8 cellular contexts compared by ENCODE assay signal in genomic region chr19:18152817-18153554, GRCh38. TPM values are rescaled to one million over a fixed set of nuclear protein-coding genes. Genes with fewer than 3 reads are reported as not detected.
DNase-seq lines count a peak whose midpoint lies in the region; ATAC-seq and TF ChIP-seq lines count a peak whose summit lies in the region.

TSS of gene PIK3R2 (plus strand) at chr19:18153163. CDS start at chr19:18155880, 2,717 bp downstream.

- H3K36me3 ChIP-seq in stomach: peaks cover 0 to 32% (median 20%) of the 10 kb centered on the region in 4 donors

- intact Hi-C loops in stomach (cut with DNase I; ENCODE audit: low total_unique reads): no loop called here

- H3K27me3 Mint-ChIP-seq in neural crest cell (ENCODE audit: low read depth): no peaks in the 10 kb centered on the region

- no peak for TF ChIP-seq EP300 in stomach (IDR thresholded peaks at IDR 0.05)

- 0 to 1% (median 0%) methylated on average over 38 to 86 of the region's 86 CpGs for WGBS in stomach, 5 donors

- H3K9me3 Mint-ChIP-seq in neural crest cell: no peaks in the 10 kb centered on the region

- H3K4me3 ChIP-seq in NB4 (ENCODE audit: low read depth, low read length) (peak within 1 kb of the TSS; percentile 67), stomach (peak within 1 kb of the TSS; percentile 71 to 91 (median 84))

- H3K36me3 Mint-ChIP-seq in neural crest cell (ENCODE audit: low read depth): no peaks in the 10 kb centered on the region

- H3K27ac Mint-ChIP-seq in neural crest cell (ENCODE audit: unreplicated experiment): peak within 1 kb of the TSS; percentile 99

- H3K9me3 ChIP-seq in stomach: no peaks in the 10 kb centered on the region

- no peak for TF ChIP-seq CTCF in NB4 (IDR thresholded peaks at IDR 0.05; ENCODE audit: low read depth, low read length)
- no peak for TF ChIP-seq CTCF in foreskin keratinocyte (conservative IDR thresholded peaks at IDR 0.05)
- TF ChIP-seq CTCF in neural crest cell (conservative IDR thresholded peaks at IDR 0.05): no peak
- TF ChIP-seq CTCF in stomach (IDR thresholded peaks at IDR 0.05): no peak

- H3K27me3 ChIP-seq in foreskin keratinocyte (no peaks in the 10 kb centered on the region), stomach (no peaks in the 10 kb centered on the region)

- peaks cover 31% of the 10 kb centered on the region for H3K4me1 Mint-ChIP-seq in neural crest cell

- ATAC-seq in HG02571 (IDR thresholded peaks at IDR 0.05; ENCODE audit: unreplicated experiment) (peak; percentile 61), foreskin keratinocyte (peak; percentile 86)

- no peaks in the 10 kb centered on the region for H3K4me1 ChIP-seq in foreskin keratinocyte
- H3K4me1 ChIP-seq in stomach: peaks cover 47 to 61% (median 57%) of the 10 kb centered on the region in 4 donors

- peak; percentile 100 for DNase-seq in GM03348 (ENCODE audit: low spot score)
- peak; percentile 96 for DNase-seq in NB4 (ENCODE audit: low read depth)
- DNase-seq in SK-N-DZ (ENCODE audit: low spot score): peak; percentile 98
- peak; percentile 99 for DNase-seq in activated naive CD4-positive, alpha-beta T cell treated with Interleukin-2 at 50 U/mL for 16 hours
- DNase-seq in foreskin keratinocyte: peak; percentile 89 to 95
- DNase-seq in neural crest cell (ENCODE audit: low read depth, low spot score): peak; percentile 100
- peak; percentile 100 for DNase-seq in stomach

- H3K4me3 Mint-ChIP-seq in neural crest cell: peak within 1 kb of the TSS; percentile 91

- H3K27ac ChIP-seq in foreskin keratinocyte: peak within 1 kb of the TSS; percentile 45
- H3K27ac ChIP-seq in stomach: peak within 1 kb of the TSS; percentile 72 to 97 (median 93)

- TF ChIP-seq POLR2A in NB4 (IDR thresholded peaks at IDR 0.05; ENCODE audit: extremely low read depth, insufficient read length): no peak
- no peak for TF ChIP-seq POLR2A in stomach (IDR thresholded peaks at IDR 0.05)

RNA-seq across cellular contexts. Expression of gene PIK3R2, which starts in this region (rescaled TPM):
- 24.1 and 30.3 TPM in 2 replicates for polyA plus RNA-seq in SK-N-DZ (2014; cell fraction: cytosol; rRNA removed)
- 17.4 and 26.3 TPM in 2 replicates for polyA plus RNA-seq in SK-N-DZ (2014; cell fraction: nucleus; rRNA removed)
- total RNA-seq in foreskin keratinocyte (24.2 and 26.0 TPM in 2 replicates), neural crest cell (72.5 and 74.8 TPM in 2 replicates), stomach (100 to 1,000 TPM in 1 of 5 donors, 10 to 100 TPM in 3, 1 to 10 TPM in 1; 6.6 to 490 (median 22.2) TPM)
- polyA plus RNA-seq in foreskin keratinocyte (23.7 and 24.1 TPM in 2 replicates), stomach (1 to 10 TPM; 2.0 to 5.5 (median 2.6) TPM)

Comparison
In these comparisons a context has a peak if more than half of its experiments do, and no peak if none do; other contexts are left out.
1. Peak in every context shown above with its lines: DNase-seq, ATAC-seq, H3K4me3 ChIP-seq and H3K27ac ChIP-seq.